In genomic region chr3:127888564-127889107, GRCh38 we compare ENCODE assay signal across 19 cellular contexts. TPM values are rescaled to one million over a fixed set of nuclear protein-coding genes. Genes with fewer than 3 reads are reported as not detected.
DNase-seq lines count a peak whose midpoint lies in the region; ATAC-seq and TF ChIP-seq lines count a peak whose summit lies in the region.
"Had no signal": no experiment of that assay in that cellular context is flagged by ENCODE, and none has a peak within 500 bp of the region (broad histone marks: within the 10 kb centered on the region; RNA-seq: fewer than 3 reads in every experiment).

No MANE protein-coding gene starts in this region.

- H3K4me3 Mint-ChIP-seq in MCF 10A (ENCODE audit: unreplicated experiment) = no peak overlapping the region
- H3K4me3 Mint-ChIP-seq: CD8-positive, alpha-beta memory T cell; central memory CD8-positive, alpha-beta T cell had no signal

- H3K27me3 ChIP-seq in breast epithelium (no peaks in the 10 kb centered on the region), neuronal stem cell (ENCODE audit: control insufficient read depth in 3 of 3, insufficient read depth in 3 of 3, low read depth in 1 of 3, low read length in 3 of 3) (no peaks in the 10 kb centered on the region), aorta (ENCODE audit: control insufficient read depth in 1 of 2, insufficient read depth in 2 of 2, low read length in 1 of 2) (no peaks in the 10 kb centered on the region), colonic mucosa (no peaks in the 10 kb centered on the region), lower lobe of right lung (ENCODE audit: low read depth) (no peaks in the 10 kb centered on the region)

- H2BK15ac ChIP-seq in neuronal stem cell (ENCODE audit: low read length) = no peak overlapping the region

- no peak overlapping the region for H3K23ac ChIP-seq in neuronal stem cell (ENCODE audit: low read depth, low read length, poor library complexity)

- no TSS peak for BruUV-seq in MCF 10A (replicated peaks; lab: Mats Ljungman, UMichigan)

- intact Hi-C loops in MCF 10A (cut with micrococcal nuclease) (no loop called here), breast epithelium (cut with DNase I; ENCODE audit: low total_unique reads) (loop anchor here (5.0 kb wide), 1 partner anchor 301 kb away; no protein-coding TSS in a partner anchor), aorta (cut with DNase I) (no loop called here), colonic mucosa (cut with DNase I) (no loop called here), lower lobe of right lung (cut with DNase I) (no loop called here)

- H3K27ac Mint-ChIP-seq in MCF 10A (ENCODE audit: low read depth, unreplicated experiment) = peak overlapping the region; percentile 85
- H3K27ac Mint-ChIP-seq: CD8-positive, alpha-beta memory T cell had no signal

- H2BK5ac ChIP-seq in neuronal stem cell (ENCODE audit: low read length) = no peak overlapping the region

- H3K14ac ChIP-seq in neuronal stem cell (ENCODE audit: low read length) = no peak overlapping the region

- WGBS in neuronal stem cell (ENCODE audit: extremely low coverage in 2 of 2, insufficient read length in 2 of 2, insufficient replicate concordance in 1 of 2), 2 donors = no CpG with 5 or more reads among the region's 8 CpGs
- WGBS in aorta, 2 donors = 57 to 60% methylated on average over 8 of the region's 8 CpGs

- H2BK120ac ChIP-seq in neuronal stem cell (ENCODE audit: low read depth, low read length) = no peak overlapping the region

- DNase-seq in MCF 10A (ENCODE audit: unreplicated experiment) (no peak), breast epithelium (ENCODE audit: low spot score in 2 of 2) (no peak), epithelial cell of prostate (ENCODE audit: low read depth, low spot score) (no peak), neuronal stem cell (ENCODE audit: low spot score) (no peak), aorta (peak in 1 of 2 donors; percentile 81), colonic mucosa (no peak), lower lobe of right lung (no peak)
- DNase-seq: activated gamma-delta T cell treated with Interleukin-2 at 50 U/mL for 16 hours; CD8-positive, alpha-beta memory T cell; mucosa of descending colon; NCI-H1694; NCI-H510A treated with DMSO at 0.1 percent for 48 hours; PC-9 had no signal

- no peak overlapping the region for H3K4ac ChIP-seq in neuronal stem cell (ENCODE audit: low read length)

- no peak for TF ChIP-seq POLR2A in breast epithelium (IDR thresholded peaks at IDR 0.05)

- H4K8ac ChIP-seq in neuronal stem cell (ENCODE audit: low read depth, low read length) = no peak overlapping the region

- no peaks in the 10 kb centered on the region for H3K79me1 ChIP-seq in neuronal stem cell (ENCODE audit: low read depth, low read length)

- H2AFZ ChIP-seq in neuronal stem cell (ENCODE audit: low read length) = no peak overlapping the region
- H2AFZ ChIP-seq: PC-9 had no signal

- H4K91ac ChIP-seq in neuronal stem cell (ENCODE audit: low read depth, low read length, poor library complexity) = no peak overlapping the region

- no peak overlapping the region for H2BK12ac ChIP-seq in neuronal stem cell (ENCODE audit: low read length)

- H2AK5ac ChIP-seq in neuronal stem cell (ENCODE audit: low read depth, low read length) = no peak overlapping the region

- TF ChIP-seq CTCF in MCF 10A (IDR thresholded peaks at IDR 0.05; ENCODE audit: unreplicated experiment) = no peak
- TF ChIP-seq CTCF in breast epithelium (IDR thresholded peaks at IDR 0.05) = no peak
- no peak for TF ChIP-seq CTCF in colonic mucosa (IDR thresholded peaks at IDR 0.05)
- TF ChIP-seq CTCF in lower lobe of right lung (IDR thresholded peaks at IDR 0.05) = no peak

- peaks cover 20% of the 10 kb centered on the region for H3K9me3 Mint-ChIP-seq in MCF 10A (ENCODE audit: unreplicated experiment)

- H3K9me3 ChIP-seq in breast epithelium = peaks cover 0 to 7% of the 10 kb centered on the region in 2 donors
- peaks cover 0 to 2% of the 10 kb centered on the region in 2 donors for H3K9me3 ChIP-seq in neuronal stem cell (replicated peaks in 1 of 2; ENCODE audit: control insufficient read depth in 2 of 2, insufficient read depth in 1 of 2, low read depth in 1 of 2, low read length in 2 of 2)
- H3K9me3 ChIP-seq in aorta (ENCODE audit: control insufficient read depth, low read length) = no peaks in the 10 kb centered on the region
- H3K9me3 ChIP-seq in colonic mucosa = no peaks in the 10 kb centered on the region
- peaks cover 9% of the 10 kb centered on the region for H3K9me3 ChIP-seq in lower lobe of right lung

- H3K9ac ChIP-seq in neuronal stem cell (ENCODE audit: low read depth, low read length, poor library complexity) = peak overlapping the region; percentile 9
- no peak overlapping the region for H3K9ac ChIP-seq in colonic mucosa (ENCODE audit: low read depth in 2 of 2, low read length in 2 of 2)

- no peak overlapping the region for H3K18ac ChIP-seq in neuronal stem cell (ENCODE audit: low read length)

- peaks cover 33% of the 10 kb centered on the region for H3K4me1 Mint-ChIP-seq in MCF 10A (ENCODE audit: insufficient read depth, unreplicated experiment)
- H3K4me1 Mint-ChIP-seq: CD8-positive, alpha-beta memory T cell; central memory CD8-positive, alpha-beta T cell had no signal

- no peaks in the 10 kb centered on the region for H3K27me3 Mint-ChIP-seq in MCF 10A (ENCODE audit: insufficient read depth, unreplicated experiment)

- H3K4me1 ChIP-seq in breast epithelium (no peaks in the 10 kb centered on the region), neuronal stem cell (ENCODE audit: control insufficient read depth in 2 of 2, insufficient read depth in 1 of 2, low read depth in 1 of 2, low read length in 2 of 2) (peaks cover 0 to 2% of the 10 kb centered on the region in 2 donors), aorta (ENCODE audit: control insufficient read depth in 1 of 2, insufficient read depth in 2 of 2, low read length in 2 of 2) (no peaks in the 10 kb centered on the region), colonic mucosa (no peaks in the 10 kb centered on the region), lower lobe of right lung (no peaks in the 10 kb centered on the region)
- H3K4me1 ChIP-seq: A549 had no signal

- no peaks in the 10 kb centered on the region for H3K36me3 ChIP-seq in breast epithelium
- H3K36me3 ChIP-seq in neuronal stem cell (replicated peaks in 1 of 2; ENCODE audit: control insufficient read depth in 2 of 2, insufficient read depth in 2 of 2, low read length in 2 of 2) = no peaks in the 10 kb centered on the region
- no peaks in the 10 kb centered on the region for H3K36me3 ChIP-seq in aorta (ENCODE audit: control insufficient read depth in 1 of 2, insufficient read depth in 2 of 2, low read length in 1 of 2)
- H3K36me3 ChIP-seq in colonic mucosa = no peaks in the 10 kb centered on the region
- no peaks in the 10 kb centered on the region for H3K36me3 ChIP-seq in lower lobe of right lung

- no peak overlapping the region for H3K4me3 ChIP-seq in breast epithelium
- H3K4me3 ChIP-seq in neuronal stem cell (ENCODE audit: low read length in 2 of 2) = no peak overlapping the region
- no peak overlapping the region for H3K4me3 ChIP-seq in aorta (ENCODE audit: low read length in 2 of 2)
- H3K4me3 ChIP-seq in colonic mucosa = no peak overlapping the region
- H3K4me3 ChIP-seq in lower lobe of right lung = no peak overlapping the region
- H3K4me3 ChIP-seq: A549, mucosa of descending colon, PC-9 had no signal

- H3K36me3 Mint-ChIP-seq in MCF 10A (ENCODE audit: insufficient read depth, unreplicated experiment) = peaks cover 13% of the 10 kb centered on the region

- H3K27ac ChIP-seq in breast epithelium (no peak overlapping the region), epithelial cell of prostate (peak overlapping the region; percentile 95), neuronal stem cell (replicated peaks; ENCODE audit: low read length) (no peak overlapping the region), aorta (ENCODE audit: low read depth in 1 of 2, low read length in 2 of 2) (no peak overlapping the region), colonic mucosa (no peak overlapping the region), lower lobe of right lung (no peak overlapping the region)
- H3K27ac ChIP-seq: A549, PC-9 had no signal

- CTCF ChIA-PET in MCF 10A (lab: Yijun Ruan, JAX) = interaction anchor here (0.6 kb wide), 1 partner anchor 73 kb away, joined by 3 read pairs; no protein-coding TSS in a partner anchor

- no peak overlapping the region for H3K4me2 ChIP-seq in neuronal stem cell (ENCODE audit: insufficient read depth, low read length, poor library complexity, severe bottlenecking)
- H3K4me2 ChIP-seq: A549, PC-9 had no signal

- POLR2A ChIA-PET in MCF 10A (lab: Yijun Ruan, JAX) = interaction anchor here (0.5 to 0.8 kb wide), 3 partner anchors 23 to 383 kb away, joined by 3 to 5 read pairs (median 3); no protein-coding TSS in a partner anchor

- ATAC-seq in aorta (ENCODE audit: low FRiP score) (peak; percentile 72), lower lobe of right lung (no peak), GM18858 (IDR thresholded peaks at IDR 0.05; ENCODE audit: unreplicated experiment) (no peak)
- ATAC-seq: A549, mucosa of descending colon had no signal

RNA-seq across cellular contexts. Expression of gene KBTBD12, which starts 26.4 kb away (rescaled TPM):
- total RNA-seq in MCF 10A (2022) (not detected in 2 replicates), breast epithelium (under 1 TPM in 2 of 3 donors, not detected in 1; 0.32 to 0.73 TPM), aorta (1 to 10 TPM; 4.5 to 7.6 TPM), colonic mucosa (1 to 10 TPM; 3.2 to 4.1 TPM), lower lobe of right lung (0.95 TPM)
- polyA plus RNA-seq in neuronal stem cell (2013, experiment 1 of 2) = 0.06 TPM
- polyA plus RNA-seq in neuronal stem cell (2013, experiment 2 of 2) = 0.10 TPM
- polyA plus RNA-seq in aorta = 1 to 10 TPM in 1 of 2 donors, under 1 TPM in 1; 0.28 to 4.1 TPM
- total RNA-seq: activated CD8-positive, alpha-beta memory T cell treated with anti-CD3 and anti-CD28 coated beads for 36 hours; CD8-positive, alpha-beta memory T cell; endothelial cell of umbilical vein; osteocyte had no signal
- polyA plus RNA-seq: A549; CD8-positive, alpha-beta memory T cell; endothelial cell of umbilical vein had no signal
